Comparison of ENCODE assay signal across 10 cellular contexts in genomic region chr17:80599546-80600305, GRCh38. TPM values are rescaled to one million over a fixed set of nuclear protein-coding genes. Genes with fewer than 3 reads are reported as not detected.
DNase-seq lines count a peak whose midpoint lies in the region; ATAC-seq, FAIRE-seq and TF ChIP-seq lines count a peak whose summit lies in the region.
"Had no signal": no experiment of that assay in that cellular context is flagged by ENCODE, and none has a peak within 500 bp of the region (broad histone marks: within the 10 kb centered on the region; RNA-seq: fewer than 3 reads in every experiment).

No MANE protein-coding gene starts in this region.

- H3K27ac Mint-ChIP-seq in activated CD8-positive, alpha-beta T cell treated with anti-CD3 and anti-CD28 coated beads, Interleukin-2, amount 10 ng/mL, durations not matched to agents 7 days and 5 days: peak overlapping the region; percentile 85
- H3K27ac Mint-ChIP-seq: activated B cell treated with CpG ODN at 0.5 μM for 24 hours had no signal

- dilution Hi-C loops in keratinocyte (cut with MboI; ENCODE audit: extremely low pct_ligation_motif_present, low sequenced_read_pairs): no loop called here

- peaks cover 3% of the 10 kb centered on the region for H4K20me1 ChIP-seq in keratinocyte (ENCODE audit: control insufficient read depth, extremely low read depth, insufficient read depth, low read length)

- TF ChIP-seq CTCF in keratinocyte (optimal IDR thresholded peaks at IDR 0.05 in 1 of 3, IDR thresholded peaks at IDR 0.05 in 1 of 3, conservative IDR thresholded peaks at IDR 0.05 in 1 of 3; ENCODE audit: extremely low read depth in 1 of 3, insufficient read depth in 2 of 3, low read length in 3 of 3) (no peak), coronary artery (IDR thresholded peaks at IDR 0.05) (no peak)

- CTCF ChIA-PET in activated CD8-positive, alpha-beta T cell treated with anti-CD3 and anti-CD28 coated beads, Interleukin-2, amount 10 ng/mL, durations not matched to agents 7 days and 5 days (lab: Charles Lee): interaction anchor here (1.2 to 1.3 kb wide), 2 partner anchors 24 to 266 kb away, joined by 3 read pairs; no protein-coding TSS in a partner anchor

- peaks cover 21% of the 10 kb centered on the region for H3K36me3 Mint-ChIP-seq in activated CD8-positive, alpha-beta T cell treated with anti-CD3 and anti-CD28 coated beads, Interleukin-2, amount 10 ng/mL, durations not matched to agents 7 days and 5 days (ENCODE audit: low read depth)

- peaks cover 73% of the 10 kb centered on the region for H3K79me2 ChIP-seq in keratinocyte (ENCODE audit: control insufficient read depth, insufficient read depth, low read length)

- H3K27me3 Mint-ChIP-seq in activated CD8-positive, alpha-beta T cell treated with anti-CD3 and anti-CD28 coated beads, Interleukin-2, amount 10 ng/mL, durations not matched to agents 7 days and 5 days (ENCODE audit: low read depth): no peaks in the 10 kb centered on the region
- H3K27me3 Mint-ChIP-seq: activated B cell treated with CpG ODN at 0.5 μM for 24 hours had no signal

- H3K4me2 ChIP-seq in keratinocyte (ENCODE audit: control insufficient read depth, extremely low read depth, insufficient read depth, low read depth, low read length): peak overlapping the region; percentile 60

- no peaks in the 10 kb centered on the region for H3K9me3 ChIP-seq in keratinocyte (ENCODE audit: control insufficient read depth, low read depth, low read length)

- FAIRE-seq in keratinocyte (lab: Jason Lieb, UNC): peak; percentile 52
- FAIRE-seq: urothelium cell line had no signal

- DNase-seq in A172 (ENCODE audit: low spot score): peak; percentile 38
- peak; percentile 54 for DNase-seq in DMS53 treated with DMSO at 0.1 percent for 48 hours (lab: John Stamatoyannopoulos, UW; ENCODE audit: unreplicated experiment)
- no peak for DNase-seq in activated CD8-positive, alpha-beta T cell treated with anti-CD3 and anti-CD28 coated beads, Interleukin-2, amount 10 ng/mL, durations not matched to agents 7 days and 5 days
- no peak for DNase-seq in keratinocyte (ENCODE audit: low read depth, low spot score)
- DNase-seq in mesenteric fat pad (ENCODE audit: low spot score): no peak
- DNase-seq in HCEC 1CT: no peak
- DNase-seq in coronary artery (ENCODE audit: low spot score): no peak
- DNase-seq: activated B cell treated with CpG ODN at 0.5 μM for 24 hours had no signal

- no peak overlapping the region for H2AFZ ChIP-seq in keratinocyte (ENCODE audit: control insufficient read depth, low read length)

- H3K9me1 ChIP-seq in keratinocyte (ENCODE audit: control insufficient read depth, extremely low read depth, insufficient read depth, low read length): no peaks in the 10 kb centered on the region

- POLR2A ChIA-PET in activated CD8-positive, alpha-beta T cell treated with anti-CD3 and anti-CD28 coated beads, Interleukin-2, amount 10 ng/mL, durations not matched to agents 7 days and 5 days (lab: Charles Lee): interaction anchor here (1.0 kb wide), 1 partner anchor 145 kb away, joined by 3 read pairs; no protein-coding TSS in a partner anchor

- no peak for ATAC-seq in activated CD8-positive, alpha-beta T cell treated with anti-CD3 and anti-CD28 coated beads, Interleukin-2, amount 10 ng/mL, durations not matched to agents 7 days and 5 days
- no peak for ATAC-seq in HG03159 (IDR thresholded peaks at IDR 0.05; ENCODE audit: unreplicated experiment)

- H3K27ac ChIP-seq in keratinocyte (ENCODE audit: control insufficient read depth, insufficient read depth, low read length) (peak overlapping the region; percentile 31), coronary artery (no peak overlapping the region)

- no peaks in the 10 kb centered on the region for H3K27me3 ChIP-seq in keratinocyte (ENCODE audit: control insufficient read depth, extremely low read depth, insufficient read depth, low read length)

- H3K4me1 Mint-ChIP-seq in activated CD8-positive, alpha-beta T cell treated with anti-CD3 and anti-CD28 coated beads, Interleukin-2, amount 10 ng/mL, durations not matched to agents 7 days and 5 days (ENCODE audit: low read depth): peaks cover 83% of the 10 kb centered on the region

- H3K4me3 ChIP-seq in keratinocyte (ENCODE audit: control insufficient read depth in 2 of 3, extremely low read depth in 1 of 3, insufficient read depth in 2 of 3, low read depth in 1 of 3, low read length in 3 of 3) (peak overlapping the region in 1 of 3 experiments; percentile 19), coronary artery (no peak overlapping the region)

- H3K9me3 Mint-ChIP-seq in activated CD8-positive, alpha-beta T cell treated with anti-CD3 and anti-CD28 coated beads, Interleukin-2, amount 10 ng/mL, durations not matched to agents 7 days and 5 days (ENCODE audit: insufficient read depth): no peaks in the 10 kb centered on the region
- H3K9me3 Mint-ChIP-seq: activated B cell treated with CpG ODN at 0.5 μM for 24 hours had no signal

- peaks cover 26% of the 10 kb centered on the region for H3K4me1 ChIP-seq in keratinocyte (ENCODE audit: control insufficient read depth, extremely low read depth, insufficient read depth, low read length)

- no peak overlapping the region for H3K4me3 Mint-ChIP-seq in activated CD8-positive, alpha-beta T cell treated with anti-CD3 and anti-CD28 coated beads, Interleukin-2, amount 10 ng/mL, durations not matched to agents 7 days and 5 days
- H3K4me3 Mint-ChIP-seq: activated B cell treated with CpG ODN at 0.5 μM for 24 hours had no signal

- H3K36me3 ChIP-seq in keratinocyte (ENCODE audit: control insufficient read depth in 2 of 2, extremely low read depth in 1 of 2, insufficient read depth in 2 of 2, low read length in 2 of 2): no peaks in the 10 kb centered on the region

- no peak overlapping the region for H3K9ac ChIP-seq in keratinocyte (ENCODE audit: control insufficient read depth, extremely low read depth, insufficient read depth, low read length)

RNA-seq across cellular contexts. Expression of gene RPTOR, which starts 55.1 kb away (rescaled TPM):
- 17.4 and 20.7 TPM in 2 replicates for total RNA-seq in A172 (2014; rRNA removed; shearing (Covaris generic))
- 10 to 100 TPM; 53.1 to 54.0 TPM for total RNA-seq in activated CD8-positive, alpha-beta T cell treated with anti-CD3 and anti-CD28 coated beads, Interleukin-2, amount 10 ng/mL, durations not matched to agents 7 days and 5 days
- polyA plus RNA-seq in keratinocyte: 3.6 to 11.3 TPM (median 4.0 TPM) in 3 replicates
- 20.1 TPM for polyA plus RNA-seq in keratinocyte (2011; ENCODE audit: low read depth)
- 4.1 and 7.2 TPM in 2 replicates for polyA plus RNA-seq in keratinocyte (2011; cell fraction: cytosol; rRNA removed)
- 19.0 and 24.1 TPM in 2 replicates for polyA plus RNA-seq in keratinocyte (2011; cell fraction: nucleus; rRNA removed)
- 6.1 and 19.2 TPM in 2 replicates for polyA plus RNA-seq in keratinocyte (2012; ENCODE audit: low replicate concordance)
- 14.2 to 55.6 TPM (median 19.5 TPM) in 3 replicates for polyA minus RNA-seq in keratinocyte
- 18.0 TPM for polyA minus RNA-seq in keratinocyte (2011; cell fraction: cytosol; rRNA and poly(A)+ RNA removed)
- polyA minus RNA-seq in keratinocyte (2011; cell fraction: nucleus; rRNA and poly(A)+ RNA removed): 40.2 and 51.5 TPM in 2 replicates
- 31.6 TPM for total RNA-seq in mesenteric fat pad

Comparison
In these comparisons a context has a peak if more than half of its experiments do, and no peak if none do; other contexts are left out.
1. DNase-seq: peak in A172 (single experiment) and DMS53 treated with DMSO at 0.1 percent for 48 hours (single experiment); none in activated CD8-positive, alpha-beta T cell treated with anti-CD3 and anti-CD28 coated beads, Interleukin-2, amount 10 ng/mL, durations not matched to agents 7 days and 5 days (single experiment), keratinocyte (single experiment), mesenteric fat pad (single experiment), HCEC 1CT (single experiment) and coronary artery (single experiment).